Comparison of ENCODE assay signal across 9 cellular contexts in genomic region chr11:8090756-8091155, GRCh38. TPM values are rescaled to one million over a fixed set of nuclear protein-coding genes. Genes with fewer than 3 reads are reported as not detected.
DNase-seq lines count a peak whose midpoint lies in the region; ATAC-seq and TF ChIP-seq lines count a peak whose summit lies in the region.
"Had no signal": no experiment of that assay in that cellular context is flagged by ENCODE, and none has a peak within 500 bp of the region (broad histone marks: within the 10 kb centered on the region; RNA-seq: fewer than 3 reads in every experiment).

No MANE protein-coding gene starts in this region.

- H3K27me3 ChIP-seq in A673 (replicated peaks; ENCODE audit: insufficient read depth, low read depth, low read length, poor library complexity) (no peaks in the 10 kb centered on the region), SU-DHL-6 (ENCODE audit: low read length) (no peaks in the 10 kb centered on the region)

- peak; percentile 33 for DNase-seq in A673 (ENCODE audit: low spot score)
- DNase-seq in GM12864 (ENCODE audit: low read depth), result no peak
- peak; percentile 43 for DNase-seq in left cardiac atrium
- DNase-seq in stimulated activated CD8-positive, alpha-beta memory T cell treated with anti-CD3 and anti-CD28 coated beads, Interleukin-4, amount 100 ng/mL, for 24 hours (ENCODE audit: low read depth), result peak; percentile 10
- no peak for DNase-seq in natural killer cell treated with Interleukin-12 subunit alpha and Interleukin-12 subunit beta and Interleukin-15 and Interleukin-18, amount 100 ng/mL, for 72 hours (ENCODE audit: low spot score)

- CTCF ChIA-PET in A673 (lab: Charles Lee), result interaction anchor here (1.0 to 2.0 kb wide), 4 partner anchors 9 to 84 kb away, joined by 3 to 19 read pairs (median 10); partner anchors contain the start of gene TUB

- H3K36me3 ChIP-seq in A673 (ENCODE audit: insufficient read depth, low read length, poor library complexity, severe bottlenecking), result no peaks in the 10 kb centered on the region
- H3K36me3 ChIP-seq in SU-DHL-6 (ENCODE audit: low read length), result no peaks in the 10 kb centered on the region

- no peaks in the 10 kb centered on the region for H3K9me3 Mint-ChIP-seq in natural killer cell treated with Interleukin-12 subunit alpha and Interleukin-12 subunit beta and Interleukin-15 and Interleukin-18, amount 100 ng/mL, for 72 hours

- no peak overlapping the region for H3K4me3 Mint-ChIP-seq in natural killer cell treated with Interleukin-12 subunit alpha and Interleukin-12 subunit beta and Interleukin-15 and Interleukin-18, amount 100 ng/mL, for 72 hours

- H3K4me2 ChIP-seq in SU-DHL-6 (ENCODE audit: low read depth, low read length, poor library complexity, severe bottlenecking), result no peak overlapping the region

- no peak overlapping the region for H3K4me3 ChIP-seq in A673 (ENCODE audit: low read depth, low read length, poor library complexity, severe bottlenecking)
- no peak overlapping the region for H3K4me3 ChIP-seq in GM12864 (ENCODE audit: low read depth, low read length)
- H3K4me3 ChIP-seq in SU-DHL-6 (ENCODE audit: insufficient read depth, low read length, poor library complexity, severe bottlenecking), result no peak overlapping the region
- H3K4me3 ChIP-seq: HAP-1 had no signal

- POLR2A ChIA-PET in A673 (lab: Charles Lee; ENCODE audit: low non-redundant PET), result no interaction called here

- H3F3A ChIP-seq in SU-DHL-6 (ENCODE audit: insufficient read depth), result no peaks in the 10 kb centered on the region

- no peaks in the 10 kb centered on the region for H3K9me2 ChIP-seq in SU-DHL-6 (replicated peaks; ENCODE audit: insufficient read depth, low read length)

- no peaks in the 10 kb centered on the region for H3K79me2 ChIP-seq in SU-DHL-6 (ENCODE audit: insufficient read depth, low read length)

- no peaks in the 10 kb centered on the region for H3K27me3 Mint-ChIP-seq in natural killer cell treated with Interleukin-12 subunit alpha and Interleukin-12 subunit beta and Interleukin-15 and Interleukin-18, amount 100 ng/mL, for 72 hours

- peak; percentile 59 for TF ChIP-seq CTCF in A673 (conservative IDR thresholded peaks at IDR 0.05; ENCODE audit: low read depth, low read length)
- peak; percentile 56 for TF ChIP-seq CTCF in GM12864 (IDR thresholded peaks at IDR 0.05; ENCODE audit: low read depth, low read length, missing control alignments)
- TF ChIP-seq CTCF in SU-DHL-6 (IDR thresholded peaks at IDR 0.05; ENCODE audit: insufficient read depth, low read length, poor library complexity, severe bottlenecking), result peak; percentile 54

- H3K36me3 Mint-ChIP-seq in natural killer cell treated with Interleukin-12 subunit alpha and Interleukin-12 subunit beta and Interleukin-15 and Interleukin-18, amount 100 ng/mL, for 72 hours, result no peaks in the 10 kb centered on the region

- intact Hi-C loops in A673 (cut with micrococcal nuclease; ENCODE audit: unreplicated experiment), result loop anchor here (10.0 kb wide), 2 partner anchors 396 to 996 kb away; no protein-coding TSS in a partner anchor
- intact Hi-C loops in left cardiac atrium (cut with DNase I), result loop anchor here in 1 of 2 donors (5.0 to 10.0 kb wide), 2 partner anchors 83 to 196 kb away; no protein-coding TSS in a partner anchor

- H3K9me3 ChIP-seq in A673 (ENCODE audit: low read depth, low read length, poor library complexity, severe bottlenecking) (no peaks in the 10 kb centered on the region), SU-DHL-6 (ENCODE audit: insufficient read depth, low read length) (no peaks in the 10 kb centered on the region)
- H3K9me3 ChIP-seq: HAP-1 had no signal

- H3K4me1 Mint-ChIP-seq in natural killer cell treated with Interleukin-12 subunit alpha and Interleukin-12 subunit beta and Interleukin-15 and Interleukin-18, amount 100 ng/mL, for 72 hours (ENCODE audit: low read depth in 2 of 2), result no peaks in the 10 kb centered on the region

- no peak overlapping the region for H3K9ac ChIP-seq in SU-DHL-6 (ENCODE audit: low read length)

- ATAC-seq in left cardiac atrium (no peak), HG02588 (IDR thresholded peaks at IDR 0.05; ENCODE audit: unreplicated experiment) (no peak), HG03095 (IDR thresholded peaks at IDR 0.05; ENCODE audit: unreplicated experiment) (no peak)
- ATAC-seq in natural killer cell treated with Interleukin-12 subunit alpha and Interleukin-12 subunit beta and Interleukin-15 and Interleukin-18, amount 100 ng/mL, for 72 hours, result no peak

- no peaks in the 10 kb centered on the region for H3K4me1 ChIP-seq in A673 (ENCODE audit: insufficient read depth, low read length, poor library complexity, severe bottlenecking)
- H3K4me1 ChIP-seq: HAP-1 had no signal

- no peak overlapping the region for H3K27ac Mint-ChIP-seq in natural killer cell treated with Interleukin-12 subunit alpha and Interleukin-12 subunit beta and Interleukin-15 and Interleukin-18, amount 100 ng/mL, for 72 hours

- no peaks in the 10 kb centered on the region for H4K20me1 ChIP-seq in SU-DHL-6 (ENCODE audit: low read depth, low read length)

- BruUV-seq in A673 (replicated peaks; lab: Mats Ljungman, UMichigan), result no TSS peak

- H2AFZ ChIP-seq in SU-DHL-6 (ENCODE audit: low read depth, low read length, severe bottlenecking), result no peak overlapping the region

- H3K27ac ChIP-seq in A673 (ENCODE audit: low read depth, low read length, poor library complexity, severe bottlenecking), result no peak overlapping the region
- H3K27ac ChIP-seq in SU-DHL-6 (ENCODE audit: low read depth, low read length), result no peak overlapping the region

RNA-seq across cellular contexts. Expression of gene TUB, which starts 9.7 kb away (rescaled TPM):
- 0.39 and 0.76 TPM in 2 replicates for total RNA-seq in A673 (2021)
- total RNA-seq in left cardiac atrium, result 10 to 100 TPM; 11.6 to 13.1 TPM
- total RNA-seq in natural killer cell treated with Interleukin-12 subunit alpha and Interleukin-12 subunit beta and Interleukin-15 and Interleukin-18, amount 100 ng/mL, for 72 hours, result not detected

Comparison
In these comparisons a context has a peak if more than half of its experiments do, and no peak if none do; other contexts are left out.
1. DNase-seq: peak in A673 (single experiment), left cardiac atrium (single experiment) and stimulated activated CD8-positive, alpha-beta memory T cell treated with anti-CD3 and anti-CD28 coated beads, Interleukin-4, amount 100 ng/mL, for 24 hours (single experiment); none in GM12864 (single experiment) and natural killer cell treated with Interleukin-12 subunit alpha and Interleukin-12 subunit beta and Interleukin-15 and Interleukin-18, amount 100 ng/mL, for 72 hours (single experiment).
2. Peak in every context shown above with its lines, with median percentiles within 50 percentile points of each other: CTCF ChIP-seq.